Comparison of ENCODE assay signal across 1 cellular context in genomic region chr11:30546334-30546733, GRCh38.
A peak's percentile ranks its signal among the peaks of the same experiment; 100 is the strongest.
TF ChIP-seq lines count a peak whose summit lies in the region.

No MANE protein-coding gene starts in this region.

TF ChIP-seq in WTC11, 78 proteins besides CTCF, POLR2A, EP300 and RAD21 (continued from another document):
- no peak for TF ChIP-seq ZNF281 (CRISPR knock-in tag; IDR thresholded peaks at IDR 0.05)
- TF ChIP-seq TEAD1 (CRISPR knock-in tag; IDR thresholded peaks at IDR 0.05), result peak; percentile 77
- peak; percentile 87; the same call in 1 of the 2 replicates for TF ChIP-seq ZMAT4 (CRISPR knock-in tag; IDR thresholded peaks at IDR 0.05)
- TF ChIP-seq ETV6 (CRISPR knock-in tag; IDR thresholded peaks at IDR 0.05), result peak; percentile 39; the same call in 1 of the 2 replicates
- TF ChIP-seq ZNF425 (CRISPR knock-in tag; conservative IDR thresholded peaks at IDR 0.05), result no peak
- TF ChIP-seq AR (CRISPR knock-in tag; IDR thresholded peaks at IDR 0.05), result no peak
- TF ChIP-seq ESRRA (CRISPR knock-in tag; IDR thresholded peaks at IDR 0.05; ENCODE audit: borderline replicate concordance), result no peak
- no peak for TF ChIP-seq RELA (CRISPR knock-in tag; IDR thresholded peaks at IDR 0.05; ENCODE audit: borderline replicate concordance)
- no peak for TF ChIP-seq E2F5 (CRISPR knock-in tag; IDR thresholded peaks at IDR 0.05)
- TF ChIP-seq ZSCAN18 (CRISPR knock-in tag; IDR thresholded peaks at IDR 0.05), result no peak
- TF ChIP-seq GTF2I (CRISPR knock-in tag; conservative IDR thresholded peaks at IDR 0.05), result no peak
- TF ChIP-seq FOXP4 (CRISPR knock-in tag; IDR thresholded peaks at IDR 0.05), result peak; percentile 56; the same call in 1 of the 2 replicates
- no peak for TF ChIP-seq CDX4 (CRISPR knock-in tag; IDR thresholded peaks at IDR 0.05; ENCODE audit: borderline replicate concordance)
